19 cellular contexts compared by ENCODE assay signal in genomic region chr11:9455722-9456121, GRCh38. TPM values are rescaled to one million over a fixed set of nuclear protein-coding genes. Genes with fewer than 3 reads are reported as not detected.
A peak's percentile ranks its signal among the peaks of the same experiment; 100 is the strongest.
DNase-seq lines count a peak whose midpoint lies in the region; ATAC-seq, FAIRE-seq and TF ChIP-seq lines count a peak whose summit lies in the region.
"Had no signal": no experiment of that assay in that cellular context is flagged by ENCODE, and none has a peak within 500 bp of the region (broad histone marks: within the 10 kb centered on the region; RNA-seq: fewer than 3 reads in every experiment).

No MANE protein-coding gene starts in this region.

- in situ Hi-C loops in K562 (cut with MboI): no loop called here

- H3K9ac ChIP-seq in K562 (ENCODE audit: insufficient read depth in 1 of 2, low read depth in 2 of 2, low read length in 2 of 2): no peak overlapping the region

- peaks cover 4% of the 10 kb centered on the region; the same call in 1 of the 3 replicates for H3K4me1 ChIP-seq in A549
- H3K4me1 ChIP-seq in K562 (replicated peaks in 1 of 2; ENCODE audit: control insufficient read depth in 2 of 2, insufficient read depth in 2 of 2, low read length in 2 of 2): peaks cover 0 to 5% of the 10 kb centered on the region in 2 experiments; a peak in 1 of 5 replicates

- no peaks in the 10 kb centered on the region for H3K27me3 ChIP-seq in CD4-positive, alpha-beta T cell (ENCODE audit: control insufficient read depth, insufficient read depth, low read length)
- H3K27me3 ChIP-seq in K562 (ENCODE audit: control insufficient read depth in 2 of 2, insufficient read depth in 2 of 2, low read length in 2 of 2): no peaks in the 10 kb centered on the region

- no peak overlapping the region for H2AFZ ChIP-seq in K562 (ENCODE audit: low read depth, low read length)

- no peak overlapping the region for H3K27ac Mint-ChIP-seq in CD4-positive, alpha-beta T cell
- peak overlapping the region; percentile 24 for H3K27ac Mint-ChIP-seq in osteocyte (ENCODE audit: unreplicated experiment)
- H3K27ac Mint-ChIP-seq: HFFc6 had no signal

- H3K9me3 Mint-ChIP-seq in CD4-positive, alpha-beta T cell: peaks cover 2% of the 10 kb centered on the region
- H3K9me3 Mint-ChIP-seq in osteocyte (ENCODE audit: unreplicated experiment): peaks cover 6% of the 10 kb centered on the region

- FAIRE-seq in A549 (lab: Jason Lieb, UNC): no peak
- FAIRE-seq in K562 (lab: Jason Lieb, UNC): no peak
- FAIRE-seq: A204.1, GM12878, HTR-8/SVneo had no signal

- H3K4me2 ChIP-seq in A549: no peak overlapping the region
- no peak overlapping the region for H3K4me2 ChIP-seq in K562 (ENCODE audit: insufficient read depth, low read length)

- no peak overlapping the region for H3K27ac ChIP-seq in A549
- H3K27ac ChIP-seq in CD4-positive, alpha-beta T cell (ENCODE audit: low read depth, low read length): no peak overlapping the region
- no peak overlapping the region for H3K27ac ChIP-seq in K562 (ENCODE audit: extremely low read depth, low read depth, low read length)
- H3K27ac ChIP-seq: C4-2B had no signal

- ATAC-seq in A549 (no peak), K562 (no peak)
- ATAC-seq in CD4-positive, alpha-beta T cell (ENCODE audit: poor library complexity): no peak
- ATAC-seq: GM12878, HCT116 had no signal

- H3K4me3 ChIP-seq in A549 (no peak overlapping the region), K562 (no peak overlapping the region)
- H3K4me3 ChIP-seq: GM12878 had no signal

- no peaks in the 10 kb centered on the region for H3K9me1 ChIP-seq in K562 (ENCODE audit: control insufficient read depth, insufficient read depth, low read length)

- H3K36me3 ChIP-seq in K562 (ENCODE audit: control insufficient read depth, insufficient read depth, low read length): 0 out of 3 replicates have a peak, but pooled peaks cover 2% of the 10 kb centered on the region

- H3K4me1 Mint-ChIP-seq in CD4-positive, alpha-beta T cell (ENCODE audit: low read depth): peaks cover 6% of the 10 kb centered on the region
- peaks cover 12% of the 10 kb centered on the region for H3K4me1 Mint-ChIP-seq in osteocyte (ENCODE audit: unreplicated experiment)

- H3K9me3 ChIP-seq in A549 (no peaks in the 10 kb centered on the region), K562 (replicated peaks; ENCODE audit: control insufficient read depth, insufficient read depth, low read depth, low read length) (no peaks in the 10 kb centered on the region; the same call in 1 of the 2 replicates)
- H3K9me3 ChIP-seq in CD4-positive, alpha-beta T cell (ENCODE audit: control insufficient read depth, low read length): peaks cover 11% of the 10 kb centered on the region

- H3K4me3 Mint-ChIP-seq in CD4-positive, alpha-beta T cell: peak overlapping the region; percentile 10
- no peak overlapping the region for H3K4me3 Mint-ChIP-seq in osteocyte (ENCODE audit: unreplicated experiment)
- H3K4me3 Mint-ChIP-seq: HFFc6 had no signal

- 88% methylated on average over 5 of the region's 5 CpGs for WGBS in A549 (ENCODE audit: missing lambda C conversion rate)
- 70% methylated on average over 5 of the region's 5 CpGs for WGBS in K562 (ENCODE audit: insufficient coverage, low coverage, missing lambda C conversion rate)

- TF ChIP-seq CTCF in A549 (IDR thresholded peaks at IDR 0.05): no peak
- TF ChIP-seq CTCF in CD4-positive, alpha-beta T cell (IDR thresholded peaks at IDR 0.05): no peak
- no peak for TF ChIP-seq CTCF in K562 (IDR thresholded peaks at IDR 0.05 in 2 of 3, conservative IDR thresholded peaks at IDR 0.05 in 1 of 3; ENCODE audit: insufficient read depth in 2 of 3, low read depth in 1 of 3, low read length in 3 of 3)
- TF ChIP-seq CTCF in osteocyte (IDR thresholded peaks at IDR 0.05): no peak

- TF ChIP-seq RAD21 in A549 (conservative IDR thresholded peaks at IDR 0.05 in 1 of 2, IDR thresholded peaks at IDR 0.05 in 1 of 2) (no peak), K562 (CRISPR knock-in tag; conservative IDR thresholded peaks at IDR 0.05 in 1 of 2, IDR thresholded peaks at IDR 0.05 in 1 of 2) (no peak)

- CTCF ChIA-PET in A549 (lab: Yijun Ruan, JAX): no interaction called here
- CTCF ChIA-PET in CD4-positive, alpha-beta T cell (lab: Charles Lee): no interaction called here
- CTCF ChIA-PET in K562 (lab: Yijun Ruan, JAX; ENCODE audit: low intra/inter-chr PET ratio): no interaction called here

- H4K20me1 ChIP-seq in K562 (replicated peaks; ENCODE audit: control insufficient read depth, insufficient read depth, low read length): no peaks in the 10 kb centered on the region

- POLR2A ChIA-PET in A549 (lab: Yijun Ruan, JAX): interaction anchor here (0.6 kb wide), 1 partner anchor 148 kb away, joined by 4 read pairs; no protein-coding TSS in a partner anchor
- POLR2A ChIA-PET in CD4-positive, alpha-beta T cell (lab: Charles Lee): no interaction called here
- POLR2A ChIA-PET in K562 (lab: Yijun Ruan, JAX): no interaction called here

- no peaks in the 10 kb centered on the region for H3K27me3 Mint-ChIP-seq in CD4-positive, alpha-beta T cell
- H3K27me3 Mint-ChIP-seq in osteocyte (ENCODE audit: unreplicated experiment): no peaks in the 10 kb centered on the region
- H3K27me3 Mint-ChIP-seq: CD4-positive, alpha-beta memory T cell had no signal

- peaks cover 19% of the 10 kb centered on the region for H3K36me3 Mint-ChIP-seq in CD4-positive, alpha-beta T cell (ENCODE audit: low read depth)
- H3K36me3 Mint-ChIP-seq in osteocyte (ENCODE audit: unreplicated experiment): peaks cover 6% of the 10 kb centered on the region

- peaks cover 15% of the 10 kb centered on the region for H3K79me2 ChIP-seq in K562 (ENCODE audit: control insufficient read depth, insufficient read depth, low read length)

- DNase-seq in A549 (ENCODE audit: low read depth in 1 of 2, low spot score in 1 of 2): no peak
- no peak for DNase-seq in CD4-positive, alpha-beta T cell
- DNase-seq in K562 (ENCODE audit: extremely low read depth in 1 of 4, low spot score in 3 of 4): no peak
- no peak for DNase-seq in osteocyte (ENCODE audit: extremely low spot score, unreplicated experiment)
- no peak for DNase-seq in DMS153 (lab: John Stamatoyannopoulos, UW)
- DNase-seq in activated CD4-positive, alpha-beta T cell treated with anti-CD3 and anti-CD28 coated beads for 4 hours: no peak
- DNase-seq: AML-193; CD4-positive, alpha-beta memory T cell; DMS53; DND-41; EL; GOT3; H7; HFFc6 had no signal

- TF ChIP-seq POLR2A in A549 (IDR thresholded peaks at IDR 0.05; ENCODE audit: low read length) (no peak), K562 (conservative IDR thresholded peaks at IDR 0.05) (no peak)

- intact Hi-C loops in CD4-positive, alpha-beta T cell (cut with DNase I, micrococcal nuclease): no loop called here
- intact Hi-C loops in K562 (cut with micrococcal nuclease): no loop called here

- TF ChIP-seq EP300 in A549 (IDR thresholded peaks at IDR 0.05) (no peak), K562 (IDR thresholded peaks at IDR 0.05; ENCODE audit: low read length) (no peak)

- BruUV-seq in K562 (replicated peaks; lab: Mats Ljungman, UMichigan): no TSS peak

TF ChIP-seq in A549, 52 proteins besides CTCF, POLR2A, EP300 and RAD21:
- TF ChIP-seq ZC3H11A (IDR thresholded peaks at IDR 0.05) (no peak), MAFK (IDR thresholded peaks at IDR 0.05; ENCODE audit: partially characterized antibody) (peak; percentile 30), RARB (CRISPR knock-in tag; IDR thresholded peaks at IDR 0.05) (no peak), FOSB (CRISPR knock-in tag; IDR thresholded peaks at IDR 0.05) (no peak), MYC (IDR thresholded peaks at IDR 0.05; ENCODE audit: borderline replicate concordance, low read length) (no peak)

TF ChIP-seq in K562, 482 proteins besides CTCF, POLR2A, EP300 and RAD21:
- TF ChIP-seq MAFF (IDR thresholded peaks at IDR 0.05; ENCODE audit: low read length) (peak; percentile 29; the same call in 1 of the 2 replicates), MCM2 (IDR thresholded peaks at IDR 0.05; ENCODE audit: low read depth) (no peak), ZNF121 (CRISPR knock-in tag; conservative IDR thresholded peaks at IDR 0.05) (peak; percentile 1; the same call in 1 of the 2 replicates), C11orf30 (IDR thresholded peaks at IDR 0.05; ENCODE audit: low read depth) (peak; percentile 36; the same call in 1 of the 2 replicates), ZNF316 (IDR thresholded peaks at IDR 0.05) (peak; percentile 70)

RNA-seq across cellular contexts. Expression of gene ZNF143, which starts 5.1 kb away (rescaled TPM):
- polyA plus RNA-seq in A549 (2011; rRNA removed) (37.7 and 38.4 TPM in 2 replicates), A549 (2017; fragmentation: RNase III; extraction: RNeasy Plus Mini Kit Qiagen cat#74134 plus additional on column Dnase treatment) (14.4 to 17.7 TPM (median 14.9 TPM) in 3 replicates), K562 (2011; rRNA removed) (55.6 and 58.5 TPM in 2 replicates), K562 (2014; fragmentation: Illumina TruSeq; extraction: Trizol) (21.5 and 28.2 TPM in 2 replicates), K562 (2014; fragmentation: Nextera tagmentation; extraction: Ambion mirVana) (10 to 100 TPM; 18.4 to 34.4 TPM), K562 (2014; rRNA removed) (16.8 and 19.8 TPM in 2 replicates)
- 18.9 and 26.1 TPM in 2 replicates for polyA plus RNA-seq in A549 (2012; cell fraction: cytosol; rRNA removed)
- 20.7 and 21.0 TPM in 2 replicates for polyA plus RNA-seq in A549 (2012; cell fraction: nucleus; rRNA removed)
- 92.8 and 135 TPM in 2 replicates for polyA minus RNA-seq in A549 (2011; rRNA and poly(A)+ RNA removed)
- total RNA-seq in CD4-positive, alpha-beta T cell: 10 to 100 TPM; 18.0 to 20.3 TPM
- total RNA-seq in K562 (2011; cell fraction: chromatin; rRNA removed; ENCODE audit: low replicate concordance): 85.5 and 119 TPM in 2 replicates
- 30.0 and 35.1 TPM in 2 replicates for total RNA-seq in K562 (2011; cell fraction: nucleolus; rRNA removed)
- total RNA-seq in K562 (2011; cell fraction: nucleoplasm; rRNA removed): 53.7 and 56.1 TPM in 2 replicates
- total RNA-seq in K562 (2014; rRNA removed) (17.3 and 23.6 TPM in 2 replicates), K562 (2014; rRNA removed; fragmentation: Illumina TruSeq; extraction: Trizol) (29.8 and 32.9 TPM in 2 replicates), K562 (2015; rRNA removed; fragmentation: Illumina TruSeq; extraction: Trizol) (25.6 and 27.1 TPM in 2 replicates), K562 (2021) (26.2 and 30.4 TPM in 2 replicates), osteocyte (22.1 and 26.8 TPM in 2 replicates)
- polyA plus RNA-seq in K562 (2011; cell fraction: cytosol; rRNA removed): 52.1 and 62.9 TPM in 2 replicates
- 28.2 and 34.4 TPM in 2 replicates for polyA plus RNA-seq in K562 (2011; cell fraction: nucleus; rRNA removed)
- polyA plus RNA-seq in K562 (2012): 15.1 and 22.0 TPM in 2 replicates
- 137 and 171 TPM in 2 replicates for polyA minus RNA-seq in K562 (2011; rRNA and poly(A)+ RNA removed)
- 34.4 and 36.6 TPM in 2 replicates for polyA minus RNA-seq in K562 (2011; cell fraction: cytosol; rRNA and poly(A)+ RNA removed)
- 23.7 and 43.3 TPM in 2 replicates for polyA minus RNA-seq in K562 (2011; cell fraction: nucleus; rRNA and poly(A)+ RNA removed)

Comparison
In these comparisons a context has a peak if more than half of its experiments do, and no peak if none do; other contexts are left out.
1. Of the 35 proteins assayed by ChIP-seq in both K562 and A549: peak only in K562: none; only in A549: MAFK; in both: none; in neither: 34.